ENCODE assay signal across 26 cellular contexts in the genomic region with DNA sequence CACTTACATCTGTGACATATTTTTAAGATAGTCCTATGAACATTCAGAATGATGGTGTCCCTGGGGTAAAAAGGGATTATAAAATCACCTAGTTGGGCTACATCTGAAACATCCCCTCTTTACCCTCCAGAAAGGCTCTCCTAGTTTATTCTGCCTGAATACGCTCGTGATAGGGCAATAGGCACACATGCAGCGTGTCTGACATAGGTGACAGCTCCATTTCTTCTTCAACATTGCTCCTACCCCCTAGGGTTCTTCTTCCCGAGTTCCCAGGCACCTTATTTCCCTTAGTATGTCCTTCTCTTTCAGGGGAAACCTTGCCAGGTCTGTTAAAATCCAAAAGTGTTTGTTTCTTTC. TPM values are rescaled to one million over a fixed set of nuclear protein-coding genes. Genes with fewer than 3 reads are reported as not detected.
A peak's percentile ranks its signal among the peaks of the same experiment; 100 is the strongest.
DNase-seq lines count a peak whose midpoint lies in the region; ATAC-seq and TF ChIP-seq lines count a peak whose summit lies in the region.
"Had no signal": no experiment of that assay in that cellular context is flagged by ENCODE, and none has a peak within 500 bp of the region (broad histone marks: within the 10 kb centered on the region; RNA-seq: fewer than 3 reads in every experiment).

No MANE protein-coding gene starts in this region.

- peak overlapping the region; percentile 65 for H3K4me2 ChIP-seq in fibroblast of lung (ENCODE audit: extremely low read depth, insufficient read depth, low read length)

- no peak for DNase-seq in activated T-cell treated with anti-CD3 and anti-CD28 coated beads, Interleukin-2, amount 50 U/mL, for 72 hours
- DNase-seq in activated T-cell treated with anti-CD3 and anti-CD28 coated beads, Interleukin-2, amount 50 U/mL, for 48 hours: no peak
- DNase-seq in fibroblast of lung (ENCODE audit: low read depth in 2 of 2) (no peak), NCI-H1092 treated with DMSO at 0.1 percent for 48 hours (lab: John Stamatoyannopoulos, UW) (no peak), DMS153 (lab: John Stamatoyannopoulos, UW) (no peak), T-helper 17 cell (no peak)
- DNase-seq: activated CD4-positive, alpha-beta T cell treated with anti-CD3 and anti-CD28 coated beads, Interleukin-2, amount 10 ng/mL, durations not matched to agents 7 days and 5 days; aorta; BE2C; central memory CD4-positive, alpha-beta T cell; DND-41; KBM-7; MM.1S; NCI-H2171; NCI-H510A treated with DMSO at 0.1 percent for 48 hours; NK-92 treated with Interleukin-12 subunit alpha and Interleukin-12 subunit beta, amount 100 ng/mL, for 24 hours; T-helper 2 cell had no signal

- H3K27ac Mint-ChIP-seq in activated T-cell treated with anti-CD3 and anti-CD28 coated beads, Interleukin-2, amount 50 U/mL, for 72 hours: peak overlapping the region; percentile 39
- H3K27ac Mint-ChIP-seq in T-helper 17 cell: no peak overlapping the region
- H3K27ac Mint-ChIP-seq: activated CD4-positive, alpha-beta T cell treated with anti-CD3 and anti-CD28 coated beads, Interleukin-2, amount 10 ng/mL, durations not matched to agents 7 days and 5 days; activated naive CD4-positive, alpha-beta T cell treated with anti-CD3 and anti-CD28 coated beads, Interleukin-2, amount 50 U/mL, for 72 hours; activated T-helper 17 cell treated with anti-CD3 and anti-CD28 coated beads, Interleukin-2, amount 50 U/mL, for 72 hours had no signal

- no peaks in the 10 kb centered on the region for H3K27me3 ChIP-seq in fibroblast of lung (ENCODE audit: control insufficient read depth, insufficient read depth, low read length)

- H3K4me1 Mint-ChIP-seq in activated T-cell treated with anti-CD3 and anti-CD28 coated beads, Interleukin-2, amount 50 U/mL, for 72 hours (ENCODE audit: low read depth): no peaks in the 10 kb centered on the region
- peaks cover 2% of the 10 kb centered on the region for H3K4me1 Mint-ChIP-seq in T-helper 17 cell
- H3K4me1 Mint-ChIP-seq: activated CD4-positive, alpha-beta T cell treated with anti-CD3 and anti-CD28 coated beads, Interleukin-2, amount 10 ng/mL, durations not matched to agents 7 days and 5 days; activated T-helper 17 cell treated with anti-CD3 and anti-CD28 coated beads, Interleukin-2, amount 50 U/mL, for 72 hours had no signal

- H3K36me3 ChIP-seq in fibroblast of lung (ENCODE audit: control insufficient read depth, insufficient read depth, low read length): no peaks in the 10 kb centered on the region
- H3K36me3 ChIP-seq: BE2C had no signal

- no peaks in the 10 kb centered on the region for H4K20me1 ChIP-seq in fibroblast of lung (ENCODE audit: control insufficient read depth, extremely low read depth, insufficient read depth, low read length)

- no peaks in the 10 kb centered on the region for H3K9me3 ChIP-seq in fibroblast of lung (ENCODE audit: control insufficient read depth, insufficient read depth, low read depth, low read length)
- H3K9me3 ChIP-seq in T-helper 17 cell (ENCODE audit: control insufficient read depth, low read length, poor library complexity, severe bottlenecking): no peaks in the 10 kb centered on the region
- H3K9me3 ChIP-seq: BE2C had no signal

- no peak overlapping the region for H3K4me3 Mint-ChIP-seq in activated T-cell treated with anti-CD3 and anti-CD28 coated beads, Interleukin-2, amount 50 U/mL, for 72 hours
- H3K4me3 Mint-ChIP-seq in T-helper 17 cell: no peak overlapping the region
- H3K4me3 Mint-ChIP-seq: activated CD4-positive, alpha-beta T cell treated with anti-CD3 and anti-CD28 coated beads, Interleukin-2, amount 10 ng/mL, durations not matched to agents 7 days and 5 days; activated T-helper 17 cell treated with anti-CD3 and anti-CD28 coated beads, Interleukin-2, amount 50 U/mL, for 72 hours; type B pancreatic cell had no signal

- ATAC-seq in activated T-cell treated with anti-CD3 and anti-CD28 coated beads, Interleukin-2, amount 50 U/mL, for 72 hours (replicated peaks in 1 of 2): no peak
- ATAC-seq in SK-N-SH treated with all-trans-retinoic acid at 6 μM for 48 hours (peak; percentile 2; the same call in 2 of the 3 replicates), HG03442 (IDR thresholded peaks at IDR 0.05; ENCODE audit: unreplicated experiment) (no peak), T-helper 17 cell (no peak)
- ATAC-seq: activated naive CD4-positive, alpha-beta T cell treated with anti-CD3 and anti-CD28 coated beads, Interleukin-2, amount 50 U/mL, for 72 hours; activated T-helper 17 cell treated with anti-CD3 and anti-CD28 coated beads, Interleukin-2, amount 50 U/mL, for 72 hours had no signal

- H3K9ac ChIP-seq in fibroblast of lung (ENCODE audit: insufficient read depth, low read length): no peak overlapping the region

- peaks cover 25% of the 10 kb centered on the region for H3K4me1 ChIP-seq in fibroblast of lung (ENCODE audit: control insufficient read depth, extremely low read depth, insufficient read depth, low read length)
- H3K4me1 ChIP-seq: BE2C had no signal

- no peak for TF ChIP-seq CTCF in fibroblast of lung (conservative IDR thresholded peaks at IDR 0.05 in 1 of 2, IDR thresholded peaks at IDR 0.05 in 1 of 2; ENCODE audit: low read depth in 1 of 2, low read length in 2 of 2)

- peak overlapping the region; percentile 52 for H3K27ac ChIP-seq in fibroblast of lung (ENCODE audit: insufficient read depth, low read length)
- H3K27ac ChIP-seq: VCaP had no signal

- no peaks in the 10 kb centered on the region for H3K9me3 Mint-ChIP-seq in activated T-cell treated with anti-CD3 and anti-CD28 coated beads, Interleukin-2, amount 50 U/mL, for 72 hours
- H3K9me3 Mint-ChIP-seq: activated CD4-positive, alpha-beta T cell treated with anti-CD3 and anti-CD28 coated beads, Interleukin-2, amount 10 ng/mL, durations not matched to agents 7 days and 5 days; activated naive CD4-positive, alpha-beta T cell treated with anti-CD3 and anti-CD28 coated beads, Interleukin-2, amount 50 U/mL, for 72 hours; activated T-helper 17 cell treated with anti-CD3 and anti-CD28 coated beads, Interleukin-2, amount 50 U/mL, for 72 hours; type B pancreatic cell had no signal

- peaks cover 40% of the 10 kb centered on the region for H3K27me3 Mint-ChIP-seq in activated T-cell treated with anti-CD3 and anti-CD28 coated beads, Interleukin-2, amount 50 U/mL, for 72 hours (ENCODE audit: low read depth)
- H3K27me3 Mint-ChIP-seq in T-helper 17 cell: peaks cover 57% of the 10 kb centered on the region

- H3K36me3 Mint-ChIP-seq in activated T-cell treated with anti-CD3 and anti-CD28 coated beads, Interleukin-2, amount 50 U/mL, for 72 hours (ENCODE audit: insufficient read depth in 2 of 2): no peaks in the 10 kb centered on the region
- H3K36me3 Mint-ChIP-seq in T-helper 17 cell (ENCODE audit: low read depth): no peaks in the 10 kb centered on the region
- H3K36me3 Mint-ChIP-seq: activated naive CD4-positive, alpha-beta T cell treated with anti-CD3 and anti-CD28 coated beads, Interleukin-2, amount 50 U/mL, for 72 hours; type B pancreatic cell had no signal

- no peak overlapping the region for H3K4me3 ChIP-seq in fibroblast of lung (replicated peaks in 1 of 4; ENCODE audit: control extremely low read depth in 1 of 4, insufficient read depth in 1 of 4, low read depth in 3 of 4, low read length in 4 of 4)

- peak overlapping the region; percentile 19 for H2AFZ ChIP-seq in fibroblast of lung (ENCODE audit: low read length)

- no peaks in the 10 kb centered on the region for H3K79me2 ChIP-seq in fibroblast of lung (ENCODE audit: control insufficient read depth, insufficient read depth, low read length)

TF ChIP-seq in SK-N-SH treated with all-trans-retinoic acid at 6 μM for 48 hours, 23 proteins besides CTCF, POLR2A, EP300 and RAD21 (continues in another document):
- TF ChIP-seq CSDC2 (CRISPR knock-in tag; IDR thresholded peaks at IDR 0.05): no peak
- TF ChIP-seq ZFP3 (CRISPR knock-in tag; IDR thresholded peaks at IDR 0.05): no peak
- TF ChIP-seq BACH2 (CRISPR knock-in tag; IDR thresholded peaks at IDR 0.05; ENCODE audit: borderline replicate concordance): no peak
- TF ChIP-seq ZNF70 (CRISPR knock-in tag; IDR thresholded peaks at IDR 0.05): no peak
- no peak for TF ChIP-seq SNAI2 (CRISPR knock-in tag; IDR thresholded peaks at IDR 0.05)
- TF ChIP-seq ISL1 (CRISPR knock-in tag; IDR thresholded peaks at IDR 0.05): no peak
- TF ChIP-seq, protein P1, sequence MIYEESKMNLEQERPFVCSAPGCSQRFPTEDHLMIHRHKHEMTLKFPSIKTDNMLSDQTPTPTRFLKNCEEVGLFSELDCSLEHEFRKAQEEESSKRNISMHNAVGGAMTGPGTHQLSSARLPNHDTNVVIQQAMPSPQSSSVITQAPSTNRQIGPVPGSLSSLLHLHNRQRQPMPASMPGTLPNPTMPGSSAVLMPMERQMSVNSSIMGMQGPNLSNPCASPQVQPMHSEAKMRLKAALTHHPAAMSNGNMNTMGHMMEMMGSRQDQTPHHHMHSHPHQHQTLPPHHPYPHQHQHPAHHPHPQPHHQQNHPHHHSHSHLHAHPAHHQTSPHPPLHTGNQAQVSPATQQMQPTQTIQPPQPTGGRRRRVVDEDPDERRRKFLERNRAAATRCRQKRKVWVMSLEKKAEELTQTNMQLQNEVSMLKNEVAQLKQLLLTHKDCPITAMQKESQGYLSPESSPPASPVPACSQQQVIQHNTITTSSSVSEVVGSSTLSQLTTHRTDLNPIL (CRISPR knock-in tag; IDR thresholded peaks at IDR 0.05; ENCODE audit: low read depth): no peak
- TF ChIP-seq ZFP30 (CRISPR knock-in tag; IDR thresholded peaks at IDR 0.05): no peak
- no peak for TF ChIP-seq GLIS3 (CRISPR knock-in tag; IDR thresholded peaks at IDR 0.05)
- TF ChIP-seq ZNF8 (CRISPR knock-in tag; IDR thresholded peaks at IDR 0.05): no peak
- no peak for TF ChIP-seq PPARA (CRISPR knock-in tag; IDR thresholded peaks at IDR 0.05; ENCODE audit: borderline replicate concordance)
- no peak for TF ChIP-seq ARNTL (CRISPR knock-in tag; IDR thresholded peaks at IDR 0.05; ENCODE audit: borderline replicate concordance, low read depth)

RNA-seq across cellular contexts. Expression of a gene that starts 27.1 kb away (rescaled TPM):
- not detected for total RNA-seq in activated T-cell treated with anti-CD3 and anti-CD28 coated beads, Interleukin-2, amount 50 U/mL, for 72 hours
- total RNA-seq in fibroblast of lung: 2.3 and 16.2 TPM in 2 replicates
- 0.79 and 1.3 TPM in 2 replicates for polyA plus RNA-seq in fibroblast of lung
- 0.73 and 1.2 TPM in 2 replicates for polyA plus RNA-seq in fibroblast of lung (2012)
- 0.56 and 0.94 TPM in 2 replicates for polyA minus RNA-seq in fibroblast of lung (ENCODE audit: low replicate concordance)
- total RNA-seq in T-helper 17 cell: not detected
- total RNA-seq: activated CD4-positive, alpha-beta T cell treated with anti-CD3 and anti-CD28 coated beads, Interleukin-2, amount 10 ng/mL, durations not matched to agents 7 days and 5 days; activated naive CD4-positive, alpha-beta T cell treated with anti-CD3 and anti-CD28 coated beads, Interleukin-2, amount 50 U/mL, for 72 hours; aorta; lung microvascular endothelial cell; posterior vena cava; SK-MEL-5 had no signal
- polyA plus RNA-seq: aorta had no signal

RNA-seq across cellular contexts. Expression of a gene that starts 42.0 kb away (rescaled TPM):
- total RNA-seq in activated T-cell treated with anti-CD3 and anti-CD28 coated beads, Interleukin-2, amount 50 U/mL, for 72 hours: not detected
- 5.4 and 25.8 TPM in 2 replicates for total RNA-seq in fibroblast of lung
- 56.4 and 123 TPM in 2 replicates for polyA plus RNA-seq in fibroblast of lung
- polyA plus RNA-seq in fibroblast of lung (2012): 33.7 and 102 TPM in 2 replicates
- polyA minus RNA-seq in fibroblast of lung (ENCODE audit: low replicate concordance): 90.1 and 466 TPM in 2 replicates
- under 1 TPM; 0.05 to 0.08 TPM for total RNA-seq in T-helper 17 cell
- total RNA-seq: activated CD4-positive, alpha-beta T cell treated with anti-CD3 and anti-CD28 coated beads, Interleukin-2, amount 10 ng/mL, durations not matched to agents 7 days and 5 days; activated naive CD4-positive, alpha-beta T cell treated with anti-CD3 and anti-CD28 coated beads, Interleukin-2, amount 50 U/mL, for 72 hours; activated T-helper 17 cell treated with anti-CD3 and anti-CD28 coated beads, Interleukin-2, amount 50 U/mL, for 72 hours; lung microvascular endothelial cell; posterior vena cava; SK-MEL-5 had no signal
- polyA plus RNA-seq: aorta had no signal
